Comparison of ENCODE assay signal across 13 cellular contexts in genomic region chr2:230457073-230457768, GRCh38. TPM values are rescaled to one million over a fixed set of nuclear protein-coding genes. Genes with fewer than 3 reads are reported as not detected.
DNase-seq lines count a peak whose midpoint lies in the region; ATAC-seq and TF ChIP-seq lines count a peak whose summit lies in the region.
"Had no signal": no experiment of that assay in that cellular context is flagged by ENCODE, and none has a peak within 500 bp of the region (broad histone marks: within the 10 kb centered on the region; RNA-seq: fewer than 3 reads in every experiment).

No MANE protein-coding gene starts in this region.

- H3K36me3 Mint-ChIP-seq in T-helper 2 cell treated with Interferon-gamma antibody and Interleukin-4, amounts not matched to agents 5 μg/mL and 100 μg/mL, for 36 hours (ENCODE audit: low read depth) = peaks cover 91% of the 10 kb centered on the region
- peaks cover 84 to 96% of the 10 kb centered on the region in 2 donors for H3K36me3 Mint-ChIP-seq in stimulated activated naive B cell treated with anti-CD40 and anti-IgM and Interleukin-4, amounts not matched to agents 10 μg/mL and 1 μg/mL and 100 μg/mL, for 72 hours

- H3K27ac ChIP-seq in esophagus (ENCODE audit: low read depth in 2 of 2, low read length in 1 of 2) (peak overlapping the region; percentile 6 to 34), tibial nerve (peak overlapping the region in 2 of 4 donors; percentile 3 to 13)
- H3K27ac ChIP-seq: 22Rv1, foreskin keratinocyte, thoracic aorta had no signal

- ATAC-seq in stimulated activated naive B cell treated with anti-CD40 and anti-IgM and Interleukin-4, amounts not matched to agents 10 μg/mL and 1 μg/mL and 100 μg/mL, for 72 hours (replicated peaks) = peak; percentile 83 to 85
- no peak for ATAC-seq in GM18520 (IDR thresholded peaks at IDR 0.05; ENCODE audit: unreplicated experiment)
- ATAC-seq in GM18861 (IDR thresholded peaks at IDR 0.05; ENCODE audit: unreplicated experiment) = no peak
- ATAC-seq: foreskin keratinocyte, PC-3 had no signal

- no peaks in the 10 kb centered on the region for H3K27me3 Mint-ChIP-seq in T-helper 2 cell treated with Interferon-gamma antibody and Interleukin-4, amounts not matched to agents 5 μg/mL and 100 μg/mL, for 36 hours (ENCODE audit: low read depth)
- no peaks in the 10 kb centered on the region for H3K27me3 Mint-ChIP-seq in stimulated activated naive B cell treated with anti-CD40 and anti-IgM and Interleukin-4, amounts not matched to agents 10 μg/mL and 1 μg/mL and 100 μg/mL, for 72 hours

- H3K27me3 ChIP-seq in esophagus (ENCODE audit: control insufficient read depth in 1 of 2, insufficient read depth in 2 of 2, low read length in 2 of 2) (no peaks in the 10 kb centered on the region), tibial nerve (no peaks in the 10 kb centered on the region)
- H3K27me3 ChIP-seq: foreskin keratinocyte had no signal

- peak overlapping the region; percentile 7 for H3K4me3 Mint-ChIP-seq in T-helper 2 cell treated with Interferon-gamma antibody and Interleukin-4, amounts not matched to agents 5 μg/mL and 100 μg/mL, for 36 hours
- peak overlapping the region; percentile 44 to 55 for H3K4me3 Mint-ChIP-seq in stimulated activated naive B cell treated with anti-CD40 and anti-IgM and Interleukin-4, amounts not matched to agents 10 μg/mL and 1 μg/mL and 100 μg/mL, for 72 hours

- TF ChIP-seq POLR2A in tibial nerve (IDR thresholded peaks at IDR 0.05) = no peak

- H3K4me1 ChIP-seq in esophagus (ENCODE audit: control insufficient read depth in 2 of 2, insufficient read depth in 2 of 2, low read length in 1 of 2) = no peaks in the 10 kb centered on the region
- H3K4me1 ChIP-seq in tibial nerve = peaks cover 0 to 5% (median 0%) of the 10 kb centered on the region in 4 donors
- H3K4me1 ChIP-seq: foreskin keratinocyte had no signal

- peak overlapping the region; percentile 47 for H3K27ac Mint-ChIP-seq in T-helper 2 cell treated with Interferon-gamma antibody and Interleukin-4, amounts not matched to agents 5 μg/mL and 100 μg/mL, for 36 hours
- H3K27ac Mint-ChIP-seq in stimulated activated naive B cell treated with anti-CD40 and anti-IgM and Interleukin-4, amounts not matched to agents 10 μg/mL and 1 μg/mL and 100 μg/mL, for 72 hours = peak overlapping the region; percentile 52

- no peaks in the 10 kb centered on the region for H3K9me3 ChIP-seq in esophagus (ENCODE audit: control insufficient read depth in 2 of 2, insufficient read depth in 1 of 2, low read depth in 1 of 2, low read length in 1 of 2)
- peaks cover 0 to 12% (median 0%) of the 10 kb centered on the region in 4 donors for H3K9me3 ChIP-seq in tibial nerve
- H3K9me3 ChIP-seq: thoracic aorta had no signal

- DNase-seq in T-helper 2 cell treated with Interferon-gamma antibody and Interleukin-4, amounts not matched to agents 5 μg/mL and 100 μg/mL, for 36 hours (ENCODE audit: low spot score) = no peak
- no peak for DNase-seq in T-helper 2 cell
- DNase-seq in OCI-M1 (lab: John Stamatoyannopoulos, UW) = peak; percentile 62
- no peak for DNase-seq in stimulated activated naive B cell treated with anti-CD40 and anti-IgM and Interleukin-4, amounts not matched to agents 10 μg/mL and 1 μg/mL and 100 μg/mL, for 72 hours
- no peak for DNase-seq in tibial nerve (ENCODE audit: low spot score in 2 of 2)
- DNase-seq: foreskin keratinocyte; PC-3; stimulated activated CD4-positive, alpha-beta T cell treated with anti-CD3 and anti-CD28 coated beads, Interleukin-12 subunit alpha, Interleukin-12 subunit beta, amount 100 ng/mL, for 4 hours had no signal

- peaks cover 60% of the 10 kb centered on the region for H3K4me1 Mint-ChIP-seq in T-helper 2 cell treated with Interferon-gamma antibody and Interleukin-4, amounts not matched to agents 5 μg/mL and 100 μg/mL, for 36 hours (ENCODE audit: low read depth)
- peaks cover 51 to 90% of the 10 kb centered on the region in 2 donors for H3K4me1 Mint-ChIP-seq in stimulated activated naive B cell treated with anti-CD40 and anti-IgM and Interleukin-4, amounts not matched to agents 10 μg/mL and 1 μg/mL and 100 μg/mL, for 72 hours

- WGBS in esophagus, 2 donors = 79 to 80% methylated on average over 4 of the region's 4 CpGs
- WGBS in tibial nerve, 2 donors = 72% methylated on average over 4 of the region's 4 CpGs

- peak in 1 of 2 donors; percentile 71 for TF ChIP-seq EP300 in tibial nerve (IDR thresholded peaks at IDR 0.05)

- H3K9me3 Mint-ChIP-seq in T-helper 2 cell treated with Interferon-gamma antibody and Interleukin-4, amounts not matched to agents 5 μg/mL and 100 μg/mL, for 36 hours = peaks cover 31% of the 10 kb centered on the region
- H3K9me3 Mint-ChIP-seq in stimulated activated naive B cell treated with anti-CD40 and anti-IgM and Interleukin-4, amounts not matched to agents 10 μg/mL and 1 μg/mL and 100 μg/mL, for 72 hours = peaks cover 29 to 46% of the 10 kb centered on the region in 2 donors

- no peak for TF ChIP-seq CTCF in tibial nerve (IDR thresholded peaks at IDR 0.05)

- H3K4me3 ChIP-seq in esophagus (ENCODE audit: low read depth in 1 of 2, low read length in 2 of 2) (no peak overlapping the region), tibial nerve (no peak overlapping the region)
- H3K4me3 ChIP-seq: thoracic aorta had no signal

- H3K36me3 ChIP-seq in esophagus (ENCODE audit: control insufficient read depth in 2 of 2, insufficient read depth in 2 of 2, low read length in 1 of 2) (peaks cover 2 to 8% of the 10 kb centered on the region in 2 donors), tibial nerve (peaks cover 0 to 89% (median 4%) of the 10 kb centered on the region in 3 donors)

RNA-seq across cellular contexts. Expression of gene SP100, which starts 41.2 kb away (rescaled TPM):
- 10 to 100 TPM; 18.3 to 19.2 TPM for polyA plus RNA-seq in esophagus
- 100 to 1,000 TPM in 2 of 4 donors, 10 to 100 TPM in 2; 84.1 to 126 (median 108) TPM for total RNA-seq in tibial nerve

Comparison
In these comparisons a context has a peak if more than half of its experiments do, and no peak if none do; other contexts are left out.
1. ATAC-seq: peak in stimulated activated naive B cell treated with anti-CD40 and anti-IgM and Interleukin-4, amounts not matched to agents 10 μg/mL and 1 μg/mL and 100 μg/mL, for 72 hours (2 of 2); none in GM18520 (single experiment) and GM18861 (single experiment).